In the genomic region with DNA sequence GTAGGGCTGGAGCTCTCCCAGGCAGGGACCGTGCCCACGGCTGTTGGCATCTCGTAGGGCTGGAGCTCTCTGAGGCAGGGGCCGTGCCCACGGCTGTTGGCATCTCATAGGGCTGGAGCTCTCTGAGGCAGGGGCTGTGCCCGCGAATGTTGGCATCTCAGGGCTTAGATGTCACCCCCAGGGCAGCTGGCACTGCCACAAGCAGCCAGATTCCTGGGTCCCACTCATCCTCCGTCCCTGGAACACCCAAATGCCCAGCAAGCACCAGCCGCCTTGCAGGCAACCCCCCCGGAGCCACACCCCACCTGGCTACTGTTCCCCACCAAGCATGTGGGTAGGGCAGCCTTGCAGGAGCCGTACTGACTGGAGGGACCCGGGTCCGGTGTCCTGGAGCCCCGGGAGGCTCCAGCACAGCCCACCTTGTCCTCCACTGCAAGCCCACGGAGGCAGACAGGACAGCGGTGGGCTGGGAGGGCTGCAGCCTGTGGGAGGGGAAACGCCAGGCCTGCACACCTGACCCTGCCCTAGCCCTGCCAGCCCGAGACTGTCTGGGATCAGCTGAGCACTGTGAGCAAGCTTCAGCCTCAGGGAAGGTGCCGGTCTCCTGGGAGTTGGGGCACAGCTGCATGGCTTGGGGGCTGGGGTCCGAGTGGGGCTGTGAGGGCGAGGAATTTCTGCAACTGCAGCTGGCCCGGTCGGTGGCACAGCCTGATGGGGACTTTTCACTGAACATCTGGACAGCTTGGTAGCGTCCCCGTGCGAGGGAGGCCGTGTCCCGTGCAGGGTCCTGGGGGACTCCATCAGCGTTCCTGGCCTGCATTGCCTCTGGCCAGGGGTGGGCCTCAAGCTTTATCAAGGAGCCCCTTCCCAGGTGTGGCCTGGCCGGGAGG, we compare ENCODE assay signal across 2 cellular contexts.
TF ChIP-seq lines count a peak whose summit lies in the region.

No MANE protein-coding gene starts in this region.

TF ChIP-seq in H1, 55 proteins besides CTCF, POLR2A, EP300 and RAD21:
- TF ChIP-seq RNF2 (IDR thresholded peaks at IDR 0.05; ENCODE audit: borderline replicate concordance, low read depth, low read length, missing control alignments, poor library complexity, severe bottlenecking) (no peak), BACH1 (IDR thresholded peaks at IDR 0.05; ENCODE audit: low read length) (no peak), CBX5 (IDR thresholded peaks at IDR 0.05; ENCODE audit: low read depth, low read length) (no peak), SP2 (IDR thresholded peaks at IDR 0.05; ENCODE audit: low read length) (no peak), KDM4A (IDR thresholded peaks at IDR 0.05; ENCODE audit: low read depth, low read length, severe bottlenecking) (no peak), KDM1A (IDR thresholded peaks at IDR 0.05; ENCODE audit: borderline replicate concordance, low read length) (no peak), RXRA (IDR thresholded peaks at IDR 0.05; ENCODE audit: insufficient read depth, low read depth, low read length) (no peak), TAF7 (optimal IDR thresholded peaks at IDR 0.05; ENCODE audit: borderline replicate concordance, low read depth, low read length) (no peak), CTBP2 (IDR thresholded peaks at IDR 0.05; ENCODE audit: borderline replicate concordance, insufficient read depth, insufficient read length, low read length) (no peak), FOSL1 (IDR thresholded peaks at IDR 0.05; ENCODE audit: insufficient read depth, low read depth, low read length) (no peak), SAP30 (IDR thresholded peaks at IDR 0.05; ENCODE audit: insufficient read depth, insufficient replicate concordance, low read length) (no peak), JUND (IDR thresholded peaks at IDR 0.05; ENCODE audit: low read length) (no peak), NANOG (IDR thresholded peaks at IDR 0.05; ENCODE audit: insufficient read depth, low read depth, low read length, poor library complexity, severe bottlenecking) (no peak), TBP (IDR thresholded peaks at IDR 0.05; ENCODE audit: low read depth, low read length) (no peak)

TF ChIP-seq in liver, 16 proteins besides CTCF, POLR2A, EP300 and RAD21:
- no peak for TF ChIP-seq RXRA (IDR thresholded peaks at IDR 0.05)
